ENCODE assay signal across 15 cellular contexts in genomic region chr16:50502616-50503000, GRCh38. TPM values are rescaled to one million over a fixed set of nuclear protein-coding genes. Genes with fewer than 3 reads are reported as not detected.
DNase-seq lines count a peak whose midpoint lies in the region; ATAC-seq and TF ChIP-seq lines count a peak whose summit lies in the region.
"Had no signal": no experiment of that assay in that cellular context is flagged by ENCODE, and none has a peak within 500 bp of the region (broad histone marks: within the 10 kb centered on the region; RNA-seq: fewer than 3 reads in every experiment).

No MANE protein-coding gene starts in this region.

- H3K36me3 ChIP-seq in WERI-Rb-1: no peaks in the 10 kb centered on the region

- H3K9me3 ChIP-seq in WERI-Rb-1 (ENCODE audit: severe bottlenecking): peaks cover 2% of the 10 kb centered on the region

- H3K27ac Mint-ChIP-seq in activated naive CD4-positive, alpha-beta T cell treated with anti-CD3 and anti-CD28 coated beads, Interleukin-2, amount 10 ng/mL, durations not matched to agents 7 days and 5 days: peak overlapping the region; percentile 65
- no peak overlapping the region for H3K27ac Mint-ChIP-seq in activated CD4-positive, alpha-beta T cell treated with anti-CD3 and anti-CD28 coated beads, Interleukin-2, amount 10 ng/mL, durations not matched to agents 24 days and 14 days

- DNase-seq in activated naive CD4-positive, alpha-beta T cell treated with anti-CD3 and anti-CD28 coated beads, Interleukin-2, amount 10 ng/mL, durations not matched to agents 7 days and 5 days: no peak
- DNase-seq in activated naive CD4-positive, alpha-beta T cell treated with Interleukin-2 at 50 U/mL for 16 hours: no peak
- DNase-seq in NCI-H524 treated with DMSO at 0.1 percent for 48 hours (lab: John Stamatoyannopoulos, UW) (peak; percentile 61), WERI-Rb-1 (peak; percentile 39), NCI-H748 treated with DMSO at 0.1 percent for 48 hours (lab: John Stamatoyannopoulos, UW) (no peak)
- DNase-seq in activated CD4-positive, alpha-beta T cell treated with anti-CD3 and anti-CD28 coated beads, Interleukin-2, amount 10 ng/mL, durations not matched to agents 24 days and 14 days: no peak
- DNase-seq: AML-193, KG1, NCI-H1092 treated with DMSO at 0.1 percent for 48 hours, NCI-H187 treated with DMSO at 0.1 percent for 48 hours, NCI-H526 had no signal

- H3K27me3 ChIP-seq in WERI-Rb-1 (ENCODE audit: insufficient read depth, low read depth, severe bottlenecking): no peaks in the 10 kb centered on the region

- H3K27ac ChIP-seq in WERI-Rb-1: peak overlapping the region; percentile 89
- H3K27ac ChIP-seq: SK-N-MC had no signal

- no peak for TF ChIP-seq CTCF in WERI-Rb-1 (IDR thresholded peaks at IDR 0.05; ENCODE audit: low read depth, low read length)

- ATAC-seq in HG03108 (IDR thresholded peaks at IDR 0.05; ENCODE audit: unreplicated experiment): no peak
- ATAC-seq: Panc1, Right ventricle myocardium inferior had no signal

- intact Hi-C loops in activated CD4-positive, alpha-beta T cell treated with anti-CD3 and anti-CD28 coated beads, Interleukin-2, amount 10 ng/mL, durations not matched to agents 24 days and 14 days (cut with micrococcal nuclease): no loop called here

- CTCF ChIA-PET in activated naive CD4-positive, alpha-beta T cell treated with anti-CD3 and anti-CD28 coated beads, Interleukin-2, amount 10 ng/mL, durations not matched to agents 7 days and 5 days (lab: Charles Lee): no interaction called here

- H3K4me1 Mint-ChIP-seq in activated naive CD4-positive, alpha-beta T cell treated with anti-CD3 and anti-CD28 coated beads, Interleukin-2, amount 10 ng/mL, durations not matched to agents 7 days and 5 days: no peaks in the 10 kb centered on the region
- no peaks in the 10 kb centered on the region for H3K4me1 Mint-ChIP-seq in activated CD4-positive, alpha-beta T cell treated with anti-CD3 and anti-CD28 coated beads, Interleukin-2, amount 10 ng/mL, durations not matched to agents 24 days and 14 days

- H3K9me3 Mint-ChIP-seq in activated naive CD4-positive, alpha-beta T cell treated with anti-CD3 and anti-CD28 coated beads, Interleukin-2, amount 10 ng/mL, durations not matched to agents 7 days and 5 days: no peaks in the 10 kb centered on the region
- H3K9me3 Mint-ChIP-seq in activated CD4-positive, alpha-beta T cell treated with anti-CD3 and anti-CD28 coated beads, Interleukin-2, amount 10 ng/mL, durations not matched to agents 24 days and 14 days: no peaks in the 10 kb centered on the region

- H3K27me3 Mint-ChIP-seq in activated naive CD4-positive, alpha-beta T cell treated with anti-CD3 and anti-CD28 coated beads, Interleukin-2, amount 10 ng/mL, durations not matched to agents 7 days and 5 days: peaks cover 10% of the 10 kb centered on the region
- no peaks in the 10 kb centered on the region for H3K27me3 Mint-ChIP-seq in activated CD4-positive, alpha-beta T cell treated with anti-CD3 and anti-CD28 coated beads, Interleukin-2, amount 10 ng/mL, durations not matched to agents 24 days and 14 days

- H3K4me3 ChIP-seq in WERI-Rb-1 (ENCODE audit: low read depth, low read length): peak overlapping the region; percentile 15
- H3K4me3 ChIP-seq: SK-N-MC had no signal

- H3K4me3 Mint-ChIP-seq in activated naive CD4-positive, alpha-beta T cell treated with anti-CD3 and anti-CD28 coated beads, Interleukin-2, amount 10 ng/mL, durations not matched to agents 7 days and 5 days: no peak overlapping the region
- H3K4me3 Mint-ChIP-seq in activated CD4-positive, alpha-beta T cell treated with anti-CD3 and anti-CD28 coated beads, Interleukin-2, amount 10 ng/mL, durations not matched to agents 24 days and 14 days: no peak overlapping the region

- no peaks in the 10 kb centered on the region for H3K36me3 Mint-ChIP-seq in activated naive CD4-positive, alpha-beta T cell treated with anti-CD3 and anti-CD28 coated beads, Interleukin-2, amount 10 ng/mL, durations not matched to agents 7 days and 5 days
- no peaks in the 10 kb centered on the region for H3K36me3 Mint-ChIP-seq in activated CD4-positive, alpha-beta T cell treated with anti-CD3 and anti-CD28 coated beads, Interleukin-2, amount 10 ng/mL, durations not matched to agents 24 days and 14 days (ENCODE audit: low read depth)

RNA-seq across cellular contexts. Expression of gene NKD1, which starts 45.6 kb away (rescaled TPM):
- 0.77 and 1.7 TPM in 2 replicates for total RNA-seq in activated CD4-positive, alpha-beta T cell treated with anti-CD3 and anti-CD28 coated beads, Interleukin-2, amount 10 ng/mL, durations not matched to agents 24 days and 14 days

Comparison
In these comparisons a context has a peak if more than half of its experiments do, and no peak if none do; other contexts are left out.
1. DNase-seq: peak in NCI-H524 treated with DMSO at 0.1 percent for 48 hours (single experiment) and WERI-Rb-1 (single experiment); none in activated naive CD4-positive, alpha-beta T cell treated with anti-CD3 and anti-CD28 coated beads, Interleukin-2, amount 10 ng/mL, durations not matched to agents 7 days and 5 days (single experiment), activated naive CD4-positive, alpha-beta T cell treated with Interleukin-2 at 50 U/mL for 16 hours (single experiment), activated CD4-positive, alpha-beta T cell treated with anti-CD3 and anti-CD28 coated beads, Interleukin-2, amount 10 ng/mL, durations not matched to agents 24 days and 14 days (single experiment) and NCI-H748 treated with DMSO at 0.1 percent for 48 hours (single experiment).